Comparison of ENCODE assay signal across 26 cellular contexts in genomic region chr12:34124608-34125007, GRCh38.
DNase-seq lines count a peak whose midpoint lies in the region; ATAC-seq, FAIRE-seq and TF ChIP-seq lines count a peak whose summit lies in the region.
"Had no signal": no experiment of that assay in that cellular context is flagged by ENCODE, and none has a peak within 500 bp of the region (broad histone marks: within the 10 kb centered on the region; RNA-seq: fewer than 3 reads in every experiment).

No MANE protein-coding gene starts in this region.

- CTCF ChIA-PET in HepG2 (lab: Yijun Ruan, JAX; ENCODE audit: low intra/inter-chr PET ratio, low total read pairs), result interaction anchor here (1.4 kb wide), 1 partner anchor 501 kb away, joined by 5 read pairs; no protein-coding TSS in a partner anchor

- no peak overlapping the region for H2AFZ ChIP-seq in HepG2 (ENCODE audit: low read length)

- H3K79me2 ChIP-seq in HepG2 (ENCODE audit: insufficient read depth, low read length), result no peaks in the 10 kb centered on the region

- H3K4me1 ChIP-seq in liver (ENCODE audit: control insufficient read depth in 4 of 4, insufficient read depth in 4 of 4, low read length in 3 of 4) (peaks cover 0 to 22% (median 6%) of the 10 kb centered on the region in 4 donors), HepG2 (ENCODE audit: insufficient read depth, low read length) (no peaks in the 10 kb centered on the region), testis (peaks cover 16% of the 10 kb centered on the region)
- H3K4me1 ChIP-seq: BE2C had no signal

- H3K4me3 ChIP-seq in liver (ENCODE audit: low read depth in 1 of 3, low read length in 3 of 3), result no peak overlapping the region
- no peak overlapping the region for H3K4me3 ChIP-seq in HepG2 (replicated peaks in 1 of 3; ENCODE audit: insufficient read depth in 1 of 3, low read depth in 2 of 3, low read length in 3 of 3)
- no peak overlapping the region for H3K4me3 ChIP-seq in testis
- H3K4me3 ChIP-seq: BLaER1, GM12878 had no signal

- POLR2A ChIA-PET in HepG2 (lab: Yijun Ruan, JAX), result no interaction called here

- FAIRE-seq in HepG2 (lab: Jason Lieb, UNC), result no peak
- FAIRE-seq: A204.1, GM12878, GM12892, GM18507 had no signal

- H3K27ac ChIP-seq in liver (ENCODE audit: low read depth in 1 of 2, low read length in 2 of 2) (no peak overlapping the region), HepG2 (ENCODE audit: extremely low read length, insufficient read depth, low read length) (no peak overlapping the region), testis (no peak overlapping the region)
- H3K27ac ChIP-seq: BLaER1 had no signal

- TF ChIP-seq EP300 in HepG2 (IDR thresholded peaks at IDR 0.05; ENCODE audit: low read depth in 2 of 2, low read length in 2 of 2) (no peak), HepG2 (CRISPR knock-in tag; IDR thresholded peaks at IDR 0.05; ENCODE audit: borderline replicate concordance) (no peak)

- no peak for TF ChIP-seq POLR2A in HepG2 (IDR thresholded peaks at IDR 0.05; ENCODE audit: insufficient read depth in 1 of 2, low read depth in 2 of 2, low read length in 2 of 2)
- no peak for TF ChIP-seq POLR2A in testis (IDR thresholded peaks at IDR 0.05)

- WGBS in liver, result 59% methylated on average over 8 of the region's 8 CpGs
- WGBS in HepG2 (ENCODE audit: low lambda C conversion rate), result 33% methylated on average over 8 of the region's 8 CpGs
- WGBS in testis, 2 donors, result 73 to 78% methylated on average over 8 of the region's 8 CpGs

- no peaks in the 10 kb centered on the region for H3K27me3 ChIP-seq in liver (ENCODE audit: control insufficient read depth in 4 of 4, insufficient read depth in 4 of 4, low read length in 3 of 4)
- no peaks in the 10 kb centered on the region for H3K27me3 ChIP-seq in HepG2 (ENCODE audit: control insufficient read depth in 1 of 2, insufficient read depth in 2 of 2, low read length in 2 of 2)
- H3K27me3 ChIP-seq in testis, result no peaks in the 10 kb centered on the region
- H3K27me3 ChIP-seq: BE2C, BLaER1 had no signal

- H3K9ac ChIP-seq in liver (ENCODE audit: low read depth in 1 of 2, low read length in 2 of 2) (no peak overlapping the region), HepG2 (ENCODE audit: insufficient read depth, low read depth, low read length) (no peak overlapping the region)
- H3K9ac ChIP-seq: BLaER1 had no signal

- no peak overlapping the region for H3K4me2 ChIP-seq in HepG2 (ENCODE audit: low read depth, low read length)
- H3K4me2 ChIP-seq: BLaER1 had no signal

- H3K9me3 ChIP-seq in liver (ENCODE audit: control insufficient read depth in 4 of 4, low read length in 3 of 4), result no peaks in the 10 kb centered on the region
- H3K9me3 ChIP-seq in HepG2 (ENCODE audit: low read length), result no peaks in the 10 kb centered on the region
- no peaks in the 10 kb centered on the region for H3K9me3 ChIP-seq in testis
- H3K9me3 ChIP-seq: BE2C, BLaER1 had no signal

- DNase-seq in HepG2 (ENCODE audit: low spot score), result no peak
- DNase-seq in left lobe of liver (ENCODE audit: low spot score), result no peak
- peak; percentile 50 for DNase-seq in testis
- DNase-seq in NCI-H1436 (lab: John Stamatoyannopoulos, UW), result no peak
- DNase-seq in iPS-NIHi7 (ENCODE audit: extremely low spot score), result no peak
- DNase-seq: 8988T; ACHN; BE2C; C1 segment of cervical spinal cord; CD4-positive, alpha-beta memory T cell; CD4-positive, CD25-positive, alpha-beta regulatory T cell; CD8-positive, alpha-beta memory T cell; COR-L47; DMS 273 treated with DMSO at 0.1 percent for 48 hours; DMS153; DMS53; DMS79; DND-41; EL; GDM1 had no signal

- in situ Hi-C loops in HepG2 (cut with HindIII; ENCODE audit: extremely low pct_ligation_motif_present, low pct_unique_long_range_greater_than_20kb), result loop anchor here (5.0 to 10.0 kb wide), 2 partner anchors 93 to 500 kb away; no protein-coding TSS in a partner anchor

- no peak for ATAC-seq in HepG2
- peak; percentile 71 for ATAC-seq in left lobe of liver
- ATAC-seq: GM12878 had no signal

- BruUV-seq in HepG2 (replicated peaks; lab: Mats Ljungman, UMichigan), result no TSS peak

- no peak for TF ChIP-seq RAD21 in liver (IDR thresholded peaks at IDR 0.05)
- TF ChIP-seq RAD21 in HepG2 (CRISPR knock-in tag; IDR thresholded peaks at IDR 0.05), result no peak

- H4K20me1 ChIP-seq in HepG2 (ENCODE audit: insufficient read depth, low read length), result no peaks in the 10 kb centered on the region
- H4K20me1 ChIP-seq: BLaER1 had no signal

- intact Hi-C loops in HepG2 (cut with micrococcal nuclease; ENCODE audit: unreplicated experiment), result no loop called here
- intact Hi-C loops in testis (cut with DNase I; ENCODE audit: low total_unique reads), result no loop called here

- no peak for TF ChIP-seq CTCF in liver (IDR thresholded peaks at IDR 0.05; ENCODE audit: low read depth, low read length, missing input control)
- TF ChIP-seq CTCF in HepG2 (CRISPR knock-in tag; IDR thresholded peaks at IDR 0.05), result no peak
- TF ChIP-seq CTCF in testis (IDR thresholded peaks at IDR 0.05), result no peak

- no peaks in the 10 kb centered on the region for H3K36me3 ChIP-seq in liver (ENCODE audit: control insufficient read depth in 4 of 4, insufficient read depth in 3 of 4, low read depth in 1 of 4, low read length in 3 of 4)
- no peaks in the 10 kb centered on the region for H3K36me3 ChIP-seq in HepG2 (replicated peaks in 1 of 2; ENCODE audit: control insufficient read depth in 1 of 2, insufficient read depth in 2 of 2, low read length in 2 of 2)
- no peaks in the 10 kb centered on the region for H3K36me3 ChIP-seq in testis (ENCODE audit: low read depth, missing control alignments)
- H3K36me3 ChIP-seq: BE2C, BLaER1 had no signal

TF ChIP-seq in liver, 16 proteins besides CTCF, POLR2A, EP300 and RAD21 (continues in another document):
- TF ChIP-seq HNF4A (conservative IDR thresholded peaks at IDR 0.05), result no peak
- TF ChIP-seq EGR1 (IDR thresholded peaks at IDR 0.05; ENCODE audit: low read depth in 2 of 2), result no peak
- TF ChIP-seq ZBTB33 (IDR thresholded peaks at IDR 0.05), result no peak

TF ChIP-seq in HepG2, 621 proteins besides CTCF, POLR2A, EP300 and RAD21:
- TF ChIP-seq RXRA (CRISPR knock-in tag; IDR thresholded peaks at IDR 0.05) (no peak), ZNF687 (CRISPR knock-in tag; IDR thresholded peaks at IDR 0.05) (no peak), ZFYVE20 (CRISPR knock-in tag; IDR thresholded peaks at IDR 0.05; ENCODE audit: borderline replicate concordance, low read depth) (no peak), ZNF749 (CRISPR knock-in tag; IDR thresholded peaks at IDR 0.05; ENCODE audit: borderline replicate concordance) (no peak), NCOA2 (CRISPR knock-in tag; IDR thresholded peaks at IDR 0.05) (no peak), KDM1A (CRISPR knock-in tag; IDR thresholded peaks at IDR 0.05) (no peak), SAP130 (CRISPR knock-in tag; IDR thresholded peaks at IDR 0.05; ENCODE audit: low read depth) (no peak), ZNF441 (CRISPR knock-in tag; IDR thresholded peaks at IDR 0.05; ENCODE audit: borderline replicate concordance) (no peak), SRSF4 (IDR thresholded peaks at IDR 0.05; ENCODE audit: low read depth, low read length, poor library complexity, severe bottlenecking) (no peak)
